In genomic region chr19:10863107-10863700, GRCh38 we compare ENCODE assay signal across 11 cellular contexts. TPM values are rescaled to one million over a fixed set of nuclear protein-coding genes. Genes with fewer than 3 reads are reported as not detected.
DNase-seq lines count a peak whose midpoint lies in the region; ATAC-seq, FAIRE-seq and TF ChIP-seq lines count a peak whose summit lies in the region.
"Had no signal": no experiment of that assay in that cellular context is flagged by ENCODE, and none has a peak within 500 bp of the region (broad histone marks: within the 10 kb centered on the region; RNA-seq: fewer than 3 reads in every experiment).

No MANE protein-coding gene starts in this region.

- H3K36me3 ChIP-seq in brain microvascular endothelial cell (replicated peaks) (no peaks in the 10 kb centered on the region), mesendoderm (ENCODE audit: control insufficient read depth, insufficient read depth, low read length) (no peaks in the 10 kb centered on the region), aorta (ENCODE audit: control insufficient read depth in 1 of 2, insufficient read depth in 2 of 2, low read length in 1 of 2) (no peaks in the 10 kb centered on the region), MM.1S (replicated peaks; ENCODE audit: insufficient read depth, low read length) (no peaks in the 10 kb centered on the region)

- H2BK15ac ChIP-seq in mesendoderm (replicated peaks; ENCODE audit: low read depth) = no peak overlapping the region

- peaks cover 21 to 29% of the 10 kb centered on the region in 2 donors for H3K4me1 Mint-ChIP-seq in natural killer cell treated with Interleukin-12 subunit alpha and Interleukin-12 subunit beta and Interleukin-15 and Interleukin-18, amount 100 ng/mL, for 72 hours (ENCODE audit: low read depth in 2 of 2)
- peaks cover 9% of the 10 kb centered on the region in 2 donors for H3K4me1 Mint-ChIP-seq in natural killer cell

- TF ChIP-seq POLR2A in GM12891 (IDR thresholded peaks at IDR 0.05; ENCODE audit: low read depth, low read length) = no peak

- FAIRE-seq in GM12891 (lab: Jason Lieb, UNC) = no peak

- H3K27me3 Mint-ChIP-seq in natural killer cell treated with Interleukin-12 subunit alpha and Interleukin-12 subunit beta and Interleukin-15 and Interleukin-18, amount 100 ng/mL, for 72 hours = no peaks in the 10 kb centered on the region
- no peaks in the 10 kb centered on the region for H3K27me3 Mint-ChIP-seq in natural killer cell (ENCODE audit: low read depth in 2 of 2)
- H3K27me3 Mint-ChIP-seq: CD4-positive, CD25-positive, alpha-beta regulatory T cell had no signal

- no peak overlapping the region for H3K4me3 Mint-ChIP-seq in natural killer cell treated with Interleukin-12 subunit alpha and Interleukin-12 subunit beta and Interleukin-15 and Interleukin-18, amount 100 ng/mL, for 72 hours
- H3K4me3 Mint-ChIP-seq in natural killer cell = no peak overlapping the region
- H3K4me3 Mint-ChIP-seq: CD4-positive, CD25-positive, alpha-beta regulatory T cell had no signal

- H3K4me1 ChIP-seq in mesendoderm (ENCODE audit: control insufficient read depth, low read depth, low read length) (no peaks in the 10 kb centered on the region), aorta (ENCODE audit: control insufficient read depth in 1 of 2, insufficient read depth in 2 of 2, low read length in 2 of 2) (no peaks in the 10 kb centered on the region), MM.1S (ENCODE audit: low read length) (no peaks in the 10 kb centered on the region)

- in situ Hi-C loops in brain microvascular endothelial cell (cut with HindIII; ENCODE audit: low pct_ligation_motif_present, low sequenced_read_pairs) = no loop called here

- TF ChIP-seq CTCF in natural killer cell (IDR thresholded peaks at IDR 0.05) = no peak
- TF ChIP-seq CTCF in brain microvascular endothelial cell (IDR thresholded peaks at IDR 0.05; ENCODE audit: low read depth, low read length, missing control alignments) = no peak
- no peak for TF ChIP-seq CTCF in MM.1S (IDR thresholded peaks at IDR 0.05; ENCODE audit: low read length)

- no peak overlapping the region for H2AK5ac ChIP-seq in mesendoderm (ENCODE audit: low read length)

- no peaks in the 10 kb centered on the region for H3K79me1 ChIP-seq in mesendoderm (ENCODE audit: low read length)

- H3K9me2 ChIP-seq in MM.1S (replicated peaks; ENCODE audit: insufficient read depth, low read length) = no peaks in the 10 kb centered on the region

- H3K18ac ChIP-seq in mesendoderm (ENCODE audit: low read length) = no peak overlapping the region

- WGBS in mesendoderm (ENCODE audit: extremely low coverage, insufficient coverage, low lambda C conversion rate) = no CpG with 5 or more reads among the region's 18 CpGs
- WGBS in aorta, 2 donors = 19 to 28% methylated on average over 18 of the region's 18 CpGs

- H3K79me2 ChIP-seq in mesendoderm (ENCODE audit: control insufficient read depth, insufficient read depth, low read length) = no peaks in the 10 kb centered on the region
- H3K79me2 ChIP-seq in MM.1S (ENCODE audit: low read length) = no peaks in the 10 kb centered on the region

- H3K9ac ChIP-seq in mesendoderm (ENCODE audit: low read length) = no peak overlapping the region
- H3K9ac ChIP-seq in MM.1S (ENCODE audit: low read length) = no peak overlapping the region

- H3K4me2 ChIP-seq in mesendoderm (ENCODE audit: low read length) = no peak overlapping the region
- H3K4me2 ChIP-seq in MM.1S (ENCODE audit: low read depth, low read length) = no peak overlapping the region

- H3K27ac ChIP-seq in brain microvascular endothelial cell = peak overlapping the region; percentile 12
- peak overlapping the region; percentile 66 for H3K27ac ChIP-seq in mesendoderm (ENCODE audit: low read depth, low read length)
- H3K27ac ChIP-seq in aorta (ENCODE audit: low read depth in 1 of 2, low read length in 2 of 2) = peak overlapping the region in 1 of 2 donors; percentile 39
- H3K27ac ChIP-seq in MM.1S (ENCODE audit: low read length) = no peak overlapping the region

- peaks cover 2% of the 10 kb centered on the region for H3F3A ChIP-seq in MM.1S (ENCODE audit: insufficient read depth, low read length)

- H3K23ac ChIP-seq in mesendoderm (ENCODE audit: low read length) = no peak overlapping the region

- no peak overlapping the region for H2AFZ ChIP-seq in MM.1S (ENCODE audit: low read length)

- H4K5ac ChIP-seq in mesendoderm (ENCODE audit: low read length) = no peak overlapping the region

- no peaks in the 10 kb centered on the region for H3K9me3 ChIP-seq in aorta (ENCODE audit: control insufficient read depth, low read length)
- no peaks in the 10 kb centered on the region for H3K9me3 ChIP-seq in MM.1S (replicated peaks; ENCODE audit: insufficient read depth, low read length)

- ATAC-seq in natural killer cell treated with Interleukin-12 subunit alpha and Interleukin-12 subunit beta and Interleukin-15 and Interleukin-18, amount 100 ng/mL, for 72 hours = peak; percentile 26 to 57
- no peak for ATAC-seq in natural killer cell
- ATAC-seq in aorta (ENCODE audit: low FRiP score) = peak; percentile 56
- ATAC-seq in GM18511 (IDR thresholded peaks at IDR 0.05; ENCODE audit: unreplicated experiment) = no peak

- H2BK5ac ChIP-seq in mesendoderm (ENCODE audit: low read length) = no peak overlapping the region

- intact Hi-C loops in natural killer cell (cut with micrococcal nuclease) (no loop called here), aorta (cut with DNase I) (loop anchor here in 1 of 2 donors (2.0 kb wide), 1 partner anchor 144 kb away; the partner anchor contains the start of gene DNM2)

- DNase-seq in natural killer cell treated with Interleukin-12 subunit alpha and Interleukin-12 subunit beta and Interleukin-15 and Interleukin-18, amount 100 ng/mL, for 72 hours (ENCODE audit: low spot score) = no peak
- DNase-seq in natural killer cell (no peak), brain microvascular endothelial cell (peak; percentile 69), mesendoderm (no peak), aorta (peak in 1 of 2 donors; percentile 86), MM.1S (no peak), GM12891 (ENCODE audit: insufficient read length, low spot score) (no peak)
- DNase-seq: CD4-positive, CD25-positive, alpha-beta regulatory T cell; effector CD4-positive, alpha-beta T cell; NCI-H82 had no signal

- peak overlapping the region; percentile 2 to 57 for H3K27ac Mint-ChIP-seq in natural killer cell treated with Interleukin-12 subunit alpha and Interleukin-12 subunit beta and Interleukin-15 and Interleukin-18, amount 100 ng/mL, for 72 hours
- H3K27ac Mint-ChIP-seq in natural killer cell = peak overlapping the region in 1 of 2 donors; percentile 40

- H3K36me3 Mint-ChIP-seq in natural killer cell treated with Interleukin-12 subunit alpha and Interleukin-12 subunit beta and Interleukin-15 and Interleukin-18, amount 100 ng/mL, for 72 hours = no peaks in the 10 kb centered on the region
- H3K36me3 Mint-ChIP-seq in natural killer cell = no peaks in the 10 kb centered on the region
- H3K36me3 Mint-ChIP-seq: CD4-positive, CD25-positive, alpha-beta regulatory T cell had no signal

- H3K9me3 Mint-ChIP-seq in natural killer cell treated with Interleukin-12 subunit alpha and Interleukin-12 subunit beta and Interleukin-15 and Interleukin-18, amount 100 ng/mL, for 72 hours = no peaks in the 10 kb centered on the region
- H3K9me3 Mint-ChIP-seq in natural killer cell = no peaks in the 10 kb centered on the region
- H3K9me3 Mint-ChIP-seq: CD4-positive, CD25-positive, alpha-beta regulatory T cell had no signal

- no peak overlapping the region for H2BK120ac ChIP-seq in mesendoderm (ENCODE audit: low read depth, low read length)

- H3K4ac ChIP-seq in mesendoderm (ENCODE audit: low read depth, low read length) = no peak overlapping the region

- H4K20me1 ChIP-seq in MM.1S (ENCODE audit: insufficient read depth, low read length) = no peaks in the 10 kb centered on the region

- no peak overlapping the region for H3K4me3 ChIP-seq in brain microvascular endothelial cell (ENCODE audit: low read depth, low read length)
- no peak overlapping the region for H3K4me3 ChIP-seq in mesendoderm (ENCODE audit: low read length)
- no peak overlapping the region for H3K4me3 ChIP-seq in aorta (ENCODE audit: low read length in 2 of 2)
- H3K4me3 ChIP-seq in MM.1S (ENCODE audit: low read length) = no peak overlapping the region

- H3K27me3 ChIP-seq in brain microvascular endothelial cell (replicated peaks) = no peaks in the 10 kb centered on the region
- no peaks in the 10 kb centered on the region for H3K27me3 ChIP-seq in mesendoderm (ENCODE audit: insufficient read depth, low read length, poor library complexity)
- H3K27me3 ChIP-seq in aorta (ENCODE audit: control insufficient read depth in 1 of 2, insufficient read depth in 2 of 2, low read length in 1 of 2) = no peaks in the 10 kb centered on the region
- no peaks in the 10 kb centered on the region for H3K27me3 ChIP-seq in MM.1S (replicated peaks; ENCODE audit: insufficient read depth, low read length)

- H3K56ac ChIP-seq in mesendoderm (ENCODE audit: low read length) = no peak overlapping the region

- H4K8ac ChIP-seq in mesendoderm (ENCODE audit: low read depth, low read length) = no peak overlapping the region

TF ChIP-seq in GM12891, 5 proteins besides CTCF, POLR2A, EP300 and RAD21 (continues in another document):
- no peak for TF ChIP-seq SPI1 (IDR thresholded peaks at IDR 0.05; ENCODE audit: low read depth, low read length)
- no peak for TF ChIP-seq POU2F2 (IDR thresholded peaks at IDR 0.05; ENCODE audit: low read depth, low read length)
- TF ChIP-seq PAX5 (IDR thresholded peaks at IDR 0.05; ENCODE audit: insufficient read depth, low read length, severe bottlenecking) = no peak
- no peak for TF ChIP-seq POLR2AphosphoS5 (IDR thresholded peaks at IDR 0.05; ENCODE audit: low read depth, low read length)

RNA-seq across cellular contexts. Expression of gene CARM1, which starts 8.1 kb away (rescaled TPM):
- 10 to 100 TPM; 48.4 to 60.0 TPM for total RNA-seq in natural killer cell treated with Interleukin-12 subunit alpha and Interleukin-12 subunit beta and Interleukin-15 and Interleukin-18, amount 100 ng/mL, for 72 hours
- 10 to 100 TPM; 13.4 to 21.3 (median 19.8) TPM for total RNA-seq in natural killer cell
- polyA plus RNA-seq in mesendoderm (2013, experiment 1 of 2) = 107 TPM
- polyA plus RNA-seq in mesendoderm (2013, experiment 2 of 2) = 114 TPM
- 10 to 100 TPM; 27.9 to 41.4 TPM for total RNA-seq in aorta
- polyA plus RNA-seq in aorta = 10 to 100 TPM; 11.5 to 23.9 TPM
- 55.0 TPM for polyA plus RNA-seq in GM12891 (2012; ENCODE audit: low read depth, missing spikeins)

RNA-seq across cellular contexts. Expression of gene C19orf38, which starts 15.0 kb away (rescaled TPM):
- total RNA-seq in natural killer cell treated with Interleukin-12 subunit alpha and Interleukin-12 subunit beta and Interleukin-15 and Interleukin-18, amount 100 ng/mL, for 72 hours = 10 to 100 TPM in 1 of 2 donors, 1 to 10 TPM in 1; 2.7 to 12.0 TPM
- 1 to 10 TPM; 2.9 to 9.9 (median 6.2) TPM for total RNA-seq in natural killer cell
- polyA plus RNA-seq in mesendoderm (2013, experiment 1 of 2) = not detected
- polyA plus RNA-seq in mesendoderm (2013, experiment 2 of 2) = 0.03 TPM
- 1 to 10 TPM; 1.5 to 2.0 TPM for total RNA-seq in aorta
- polyA plus RNA-seq in aorta = 1 to 10 TPM in 1 of 2 donors, under 1 TPM in 1; 0.90 to 1.6 TPM
- polyA plus RNA-seq in GM12891 (2012; ENCODE audit: low read depth, missing spikeins) = 5.8 TPM

RNA-seq across cellular contexts. Expression of gene TMED1, which starts 27.2 kb away (rescaled TPM):
- 10 to 100 TPM; 15.2 to 24.1 TPM for total RNA-seq in natural killer cell treated with Interleukin-12 subunit alpha and Interleukin-12 subunit beta and Interleukin-15 and Interleukin-18, amount 100 ng/mL, for 72 hours
- total RNA-seq in natural killer cell (10 to 100 TPM; 20.5 to 27.8 (median 27.4) TPM), aorta (10 to 100 TPM; 14.4 to 17.9 TPM)
- polyA plus RNA-seq in mesendoderm (2013, experiment 1 of 2) = 20.4 TPM
- polyA plus RNA-seq in mesendoderm (2013, experiment 2 of 2) = 20.1 TPM
- polyA plus RNA-seq in aorta = 10 to 100 TPM; 29.2 to 34.4 TPM
- 12.4 TPM for polyA plus RNA-seq in GM12891 (2012; ENCODE audit: low read depth, missing spikeins)

Comparison
In these comparisons a context has a peak if more than half of its experiments do, and no peak if none do; other contexts are left out.
1. ATAC-seq: peak in natural killer cell treated with Interleukin-12 subunit alpha and Interleukin-12 subunit beta and Interleukin-15 and Interleukin-18, amount 100 ng/mL, for 72 hours (2 of 2) and aorta (single experiment); none in natural killer cell (0 of 3) and GM18511 (single experiment).